ENCODE assay signal across 1 cellular context in the genomic region with DNA sequence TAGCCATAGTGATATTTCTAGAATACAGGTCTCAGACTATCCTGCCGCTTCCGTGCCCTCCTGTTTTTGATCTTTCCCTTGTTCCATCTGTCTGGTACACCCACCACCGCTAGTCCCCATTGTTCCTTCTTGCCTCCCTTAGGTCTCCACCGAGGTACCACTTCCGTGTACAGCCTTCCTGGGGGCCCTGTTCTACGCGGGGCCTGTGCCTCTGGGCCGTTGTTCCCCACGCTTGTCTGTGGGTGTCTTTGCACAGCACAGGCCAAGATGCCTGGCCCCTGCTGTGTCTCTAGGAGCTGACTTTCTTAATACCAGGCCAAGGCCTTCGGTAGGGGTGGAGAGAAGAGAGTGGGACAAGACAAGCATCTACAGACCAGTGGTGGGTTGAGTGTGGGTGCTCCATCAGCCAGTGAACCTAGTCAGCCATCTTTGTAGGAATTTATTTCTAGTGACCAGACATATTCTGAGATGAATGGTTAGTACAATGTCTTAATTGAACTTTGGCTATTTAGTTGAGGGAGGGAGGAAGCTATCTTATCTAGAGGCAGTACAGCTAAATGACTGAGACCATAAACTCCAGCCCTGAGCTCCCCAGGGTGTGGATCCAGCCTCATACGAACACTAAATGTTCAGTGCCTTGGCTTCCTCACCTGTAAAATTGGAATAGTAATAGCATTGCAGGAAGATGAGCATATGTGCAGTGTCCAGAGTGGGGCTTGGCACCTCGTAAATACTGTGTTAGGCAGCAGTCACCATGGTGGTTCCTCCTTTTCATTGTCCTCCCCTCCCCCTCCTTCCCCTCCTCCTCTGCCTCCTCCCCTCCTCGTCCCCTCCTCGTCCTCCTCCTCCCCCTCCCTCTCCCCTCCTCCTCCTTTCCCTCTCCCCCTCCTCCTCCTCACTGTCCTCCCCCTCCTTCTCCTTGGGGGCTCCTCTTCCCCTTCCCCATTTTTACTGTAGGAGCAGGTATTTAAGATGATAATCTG.
TF ChIP-seq lines count a peak whose summit lies in the region.

No MANE protein-coding gene starts in this region.

TF ChIP-seq in GM23338, 12 proteins besides CTCF, POLR2A, EP300 and RAD21:
- TF ChIP-seq POLR2AphosphoS5 (IDR thresholded peaks at IDR 0.05; ENCODE audit: low read depth): no peak
- no peak for TF ChIP-seq NANOG (IDR thresholded peaks at IDR 0.05; ENCODE audit: borderline replicate concordance)
- TF ChIP-seq, protein P1, sequence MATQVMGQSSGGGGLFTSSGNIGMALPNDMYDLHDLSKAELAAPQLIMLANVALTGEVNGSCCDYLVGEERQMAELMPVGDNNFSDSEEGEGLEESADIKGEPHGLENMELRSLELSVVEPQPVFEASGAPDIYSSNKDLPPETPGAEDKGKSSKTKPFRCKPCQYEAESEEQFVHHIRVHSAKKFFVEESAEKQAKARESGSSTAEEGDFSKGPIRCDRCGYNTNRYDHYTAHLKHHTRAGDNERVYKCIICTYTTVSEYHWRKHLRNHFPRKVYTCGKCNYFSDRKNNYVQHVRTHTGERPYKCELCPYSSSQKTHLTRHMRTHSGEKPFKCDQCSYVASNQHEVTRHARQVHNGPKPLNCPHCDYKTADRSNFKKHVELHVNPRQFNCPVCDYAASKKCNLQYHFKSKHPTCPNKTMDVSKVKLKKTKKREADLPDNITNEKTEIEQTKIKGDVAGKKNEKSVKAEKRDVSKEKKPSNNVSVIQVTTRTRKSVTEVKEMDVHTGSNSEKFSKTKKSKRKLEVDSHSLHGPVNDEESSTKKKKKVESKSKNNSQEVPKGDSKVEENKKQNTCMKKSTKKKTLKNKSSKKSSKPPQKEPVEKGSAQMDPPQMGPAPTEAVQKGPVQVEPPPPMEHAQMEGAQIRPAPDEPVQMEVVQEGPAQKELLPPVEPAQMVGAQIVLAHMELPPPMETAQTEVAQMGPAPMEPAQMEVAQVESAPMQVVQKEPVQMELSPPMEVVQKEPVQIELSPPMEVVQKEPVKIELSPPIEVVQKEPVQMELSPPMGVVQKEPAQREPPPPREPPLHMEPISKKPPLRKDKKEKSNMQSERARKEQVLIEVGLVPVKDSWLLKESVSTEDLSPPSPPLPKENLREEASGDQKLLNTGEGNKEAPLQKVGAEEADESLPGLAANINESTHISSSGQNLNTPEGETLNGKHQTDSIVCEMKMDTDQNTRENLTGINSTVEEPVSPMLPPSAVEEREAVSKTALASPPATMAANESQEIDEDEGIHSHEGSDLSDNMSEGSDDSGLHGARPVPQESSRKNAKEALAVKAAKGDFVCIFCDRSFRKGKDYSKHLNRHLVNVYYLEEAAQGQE (IDR thresholded peaks at IDR 0.05; ENCODE audit: unreplicated experiment): no peak
- no peak for TF ChIP-seq ZNF114 (CRISPR knock-in tag; IDR thresholded peaks at IDR 0.05)
- TF ChIP-seq, protein P2, sequence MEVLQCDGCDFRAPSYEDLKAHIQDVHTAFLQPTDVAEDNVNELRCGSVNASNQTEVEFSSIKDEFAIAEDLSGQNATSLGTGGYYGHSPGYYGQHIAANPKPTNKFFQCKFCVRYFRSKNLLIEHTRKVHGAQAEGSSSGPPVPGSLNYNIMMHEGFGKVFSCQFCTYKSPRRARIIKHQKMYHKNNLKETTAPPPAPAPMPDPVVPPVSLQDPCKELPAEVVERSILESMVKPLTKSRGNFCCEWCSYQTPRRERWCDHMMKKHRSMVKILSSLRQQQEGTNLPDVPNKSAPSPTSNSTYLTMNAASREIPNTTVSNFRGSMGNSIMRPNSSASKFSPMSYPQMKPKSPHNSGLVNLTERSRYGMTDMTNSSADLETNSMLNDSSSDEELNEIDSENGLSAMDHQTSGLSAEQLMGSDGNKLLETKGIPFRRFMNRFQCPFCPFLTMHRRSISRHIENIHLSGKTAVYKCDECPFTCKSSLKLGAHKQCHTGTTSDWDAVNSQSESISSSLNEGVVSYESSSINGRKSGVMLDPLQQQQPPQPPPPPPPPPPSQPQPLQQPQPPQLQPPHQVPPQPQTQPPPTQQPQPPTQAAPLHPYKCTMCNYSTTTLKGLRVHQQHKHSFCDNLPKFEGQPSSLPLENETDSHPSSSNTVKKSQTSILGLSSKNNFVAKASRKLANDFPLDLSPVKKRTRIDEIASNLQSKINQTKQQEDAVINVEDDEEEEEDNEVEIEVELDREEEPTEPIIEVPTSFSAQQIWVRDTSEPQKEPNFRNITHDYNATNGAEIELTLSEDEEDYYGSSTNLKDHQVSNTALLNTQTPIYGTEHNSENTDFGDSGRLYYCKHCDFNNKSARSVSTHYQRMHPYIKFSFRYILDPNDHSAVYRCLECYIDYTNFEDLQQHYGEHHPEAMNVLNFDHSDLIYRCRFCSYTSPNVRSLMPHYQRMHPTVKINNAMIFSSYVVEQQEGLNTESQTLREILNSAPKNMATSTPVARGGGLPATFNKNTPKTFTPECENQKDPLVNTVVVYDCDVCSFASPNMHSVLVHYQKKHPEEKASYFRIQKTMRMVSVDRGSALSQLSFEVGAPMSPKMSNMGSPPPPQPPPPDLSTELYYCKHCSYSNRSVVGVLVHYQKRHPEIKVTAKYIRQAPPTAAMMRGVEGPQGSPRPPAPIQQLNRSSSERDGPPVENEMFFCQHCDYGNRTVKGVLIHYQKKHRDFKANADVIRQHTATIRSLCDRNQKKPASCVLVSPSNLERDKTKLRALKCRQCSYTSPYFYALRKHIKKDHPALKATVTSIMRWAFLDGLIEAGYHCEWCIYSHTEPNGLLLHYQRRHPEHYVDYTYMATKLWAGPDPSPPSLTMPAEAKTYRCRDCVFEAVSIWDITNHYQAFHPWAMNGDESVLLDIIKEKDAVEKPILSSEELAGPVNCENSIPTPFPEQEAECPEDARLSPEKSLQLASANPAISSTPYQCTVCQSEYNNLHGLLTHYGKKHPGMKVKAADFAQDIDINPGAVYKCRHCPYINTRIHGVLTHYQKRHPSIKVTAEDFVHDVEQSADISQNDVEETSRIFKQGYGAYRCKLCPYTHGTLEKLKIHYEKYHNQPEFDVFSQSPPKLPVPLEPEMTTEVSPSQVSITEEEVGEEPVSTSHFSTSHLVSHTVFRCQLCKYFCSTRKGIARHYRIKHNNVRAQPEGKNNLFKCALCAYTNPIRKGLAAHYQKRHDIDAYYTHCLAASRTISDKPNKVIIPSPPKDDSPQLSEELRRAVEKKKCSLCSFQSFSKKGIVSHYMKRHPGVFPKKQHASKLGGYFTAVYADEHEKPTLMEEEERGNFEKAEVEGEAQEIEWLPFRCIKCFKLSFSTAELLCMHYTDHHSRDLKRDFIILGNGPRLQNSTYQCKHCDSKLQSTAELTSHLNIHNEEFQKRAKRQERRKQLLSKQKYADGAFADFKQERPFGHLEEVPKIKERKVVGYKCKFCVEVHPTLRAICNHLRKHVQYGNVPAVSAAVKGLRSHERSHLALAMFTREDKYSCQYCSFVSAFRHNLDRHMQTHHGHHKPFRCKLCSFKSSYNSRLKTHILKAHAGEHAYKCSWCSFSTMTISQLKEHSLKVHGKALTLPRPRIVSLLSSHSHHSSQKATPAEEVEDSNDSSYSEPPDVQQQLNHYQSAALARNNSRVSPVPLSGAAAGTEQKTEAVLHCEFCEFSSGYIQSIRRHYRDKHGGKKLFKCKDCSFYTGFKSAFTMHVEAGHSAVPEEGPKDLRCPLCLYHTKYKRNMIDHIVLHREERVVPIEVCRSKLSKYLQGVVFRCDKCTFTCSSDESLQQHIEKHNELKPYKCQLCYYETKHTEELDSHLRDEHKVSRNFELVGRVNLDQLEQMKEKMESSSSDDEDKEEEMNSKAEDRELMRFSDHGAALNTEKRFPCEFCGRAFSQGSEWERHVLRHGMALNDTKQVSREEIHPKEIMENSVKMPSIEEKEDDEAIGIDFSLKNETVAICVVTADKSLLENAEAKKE (CRISPR knock-in tag; IDR thresholded peaks at IDR 0.05): no peak
- TF ChIP-seq JUNB (IDR thresholded peaks at IDR 0.05; ENCODE audit: unreplicated experiment): no peak
- TF ChIP-seq EZH2 (IDR thresholded peaks at IDR 0.05; ENCODE audit: low read depth, unreplicated experiment): no peak
TF ChIP-seq in GM23338: peak in this region for 0.
